ENCODE assay signal across 1 cellular context in genomic region chr6:35771343-35771627, GRCh38.
TF ChIP-seq lines count a peak whose summit lies in the region.

No MANE protein-coding gene starts in this region.

TF ChIP-seq in K562, 482 proteins besides CTCF, POLR2A, EP300 and RAD21:
- no peak for TF ChIP-seq NCOA6 (IDR thresholded peaks at IDR 0.05)
- TF ChIP-seq STAG1 (CRISPR knock-in tag; IDR thresholded peaks at IDR 0.05; ENCODE audit: borderline replicate concordance) = no peak
- TF ChIP-seq FOXA3 (CRISPR knock-in tag; conservative IDR thresholded peaks at IDR 0.05 in 1 of 2, IDR thresholded peaks at IDR 0.05 in 1 of 2) = no peak
- TF ChIP-seq, protein P1, sequence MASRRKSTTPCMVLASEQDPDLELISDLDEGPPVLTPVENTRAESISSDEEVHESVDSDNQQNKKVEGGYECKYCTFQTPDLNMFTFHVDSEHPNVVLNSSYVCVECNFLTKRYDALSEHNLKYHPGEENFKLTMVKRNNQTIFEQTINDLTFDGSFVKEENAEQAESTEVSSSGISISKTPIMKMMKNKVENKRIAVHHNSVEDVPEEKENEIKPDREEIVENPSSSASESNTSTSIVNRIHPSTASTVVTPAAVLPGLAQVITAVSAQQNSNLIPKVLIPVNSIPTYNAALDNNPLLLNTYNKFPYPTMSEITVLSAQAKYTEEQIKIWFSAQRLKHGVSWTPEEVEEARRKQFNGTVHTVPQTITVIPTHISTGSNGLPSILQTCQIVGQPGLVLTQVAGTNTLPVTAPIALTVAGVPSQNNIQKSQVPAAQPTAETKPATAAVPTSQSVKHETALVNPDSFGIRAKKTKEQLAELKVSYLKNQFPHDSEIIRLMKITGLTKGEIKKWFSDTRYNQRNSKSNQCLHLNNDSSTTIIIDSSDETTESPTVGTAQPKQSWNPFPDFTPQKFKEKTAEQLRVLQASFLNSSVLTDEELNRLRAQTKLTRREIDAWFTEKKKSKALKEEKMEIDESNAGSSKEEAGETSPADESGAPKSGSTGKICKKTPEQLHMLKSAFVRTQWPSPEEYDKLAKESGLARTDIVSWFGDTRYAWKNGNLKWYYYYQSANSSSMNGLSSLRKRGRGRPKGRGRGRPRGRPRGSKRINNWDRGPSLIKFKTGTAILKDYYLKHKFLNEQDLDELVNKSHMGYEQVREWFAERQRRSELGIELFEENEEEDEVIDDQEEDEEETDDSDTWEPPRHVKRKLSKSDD (conservative IDR thresholded peaks at IDR 0.05; ENCODE audit: low read length) = no peak
- no peak for TF ChIP-seq RB1 (IDR thresholded peaks at IDR 0.05; ENCODE audit: low read depth)
- no peak for TF ChIP-seq NRF1 (conservative IDR thresholded peaks at IDR 0.05 in 1 of 2, IDR thresholded peaks at IDR 0.05 in 1 of 2)
TF ChIP-seq in K562: peak in this region for 0.
